Comparison of ENCODE assay signal across 17 cellular contexts in genomic region chr10:118966131-118967125, GRCh38.
A peak's percentile ranks its signal among the peaks of the same experiment; 100 is the strongest.
DNase-seq lines count a peak whose midpoint lies in the region; ATAC-seq and TF ChIP-seq lines count a peak whose summit lies in the region.
"Had no signal": no experiment of that assay in that cellular context is flagged by ENCODE, and none has a peak within 500 bp of the region (broad histone marks: within the 10 kb centered on the region; RNA-seq: fewer than 3 reads in every experiment).

No MANE protein-coding gene starts in this region.

- TF ChIP-seq CTCF in heart right ventricle (IDR thresholded peaks at IDR 0.05) (no peak), neural crest cell (conservative IDR thresholded peaks at IDR 0.05) (no peak)

- H3K36me3 ChIP-seq in heart right ventricle = no peaks in the 10 kb centered on the region
- H3K36me3 ChIP-seq: lower lobe of right lung, upper lobe of right lung had no signal

- H3K9me3 ChIP-seq in heart right ventricle = no peaks in the 10 kb centered on the region
- H3K9me3 ChIP-seq: lower lobe of right lung, upper lobe of right lung had no signal

- no peaks in the 10 kb centered on the region for H3K9me3 Mint-ChIP-seq in neural crest cell
- H3K9me3 Mint-ChIP-seq in activated T-helper 17 cell treated with anti-CD3 and anti-CD28 coated beads, Interleukin-2, amount 50 U/mL, for 72 hours = no peaks in the 10 kb centered on the region

- peaks cover 0 to 33% (median 6%) of the 10 kb centered on the region in 9 donors for H3K4me1 ChIP-seq in heart right ventricle
- H3K4me1 ChIP-seq: lower lobe of right lung, upper lobe of right lung had no signal

- H3K4me3 ChIP-seq in heart right ventricle = no peak overlapping the region
- H3K4me3 ChIP-seq: lower lobe of right lung, upper lobe of right lung had no signal

- H3K36me3 Mint-ChIP-seq in neural crest cell (ENCODE audit: low read depth) = no peaks in the 10 kb centered on the region
- no peaks in the 10 kb centered on the region for H3K36me3 Mint-ChIP-seq in activated T-helper 17 cell treated with anti-CD3 and anti-CD28 coated beads, Interleukin-2, amount 50 U/mL, for 72 hours (ENCODE audit: low read depth)
- H3K36me3 Mint-ChIP-seq: CD4-positive, CD25-positive, alpha-beta regulatory T cell had no signal

- H3K27me3 Mint-ChIP-seq in neural crest cell (ENCODE audit: low read depth) = no peaks in the 10 kb centered on the region
- peaks cover 19% of the 10 kb centered on the region for H3K27me3 Mint-ChIP-seq in activated T-helper 17 cell treated with anti-CD3 and anti-CD28 coated beads, Interleukin-2, amount 50 U/mL, for 72 hours

- H3K27ac Mint-ChIP-seq in neural crest cell (ENCODE audit: unreplicated experiment) = peak overlapping the region; percentile 27
- H3K27ac Mint-ChIP-seq in activated T-helper 17 cell treated with anti-CD3 and anti-CD28 coated beads, Interleukin-2, amount 50 U/mL, for 72 hours = no peak overlapping the region

- ATAC-seq in heart right ventricle (peak; percentile 54 to 85 (median 72)), HG03432 (IDR thresholded peaks at IDR 0.05; ENCODE audit: unreplicated experiment) (no peak), HG03097 (IDR thresholded peaks at IDR 0.05; ENCODE audit: low FRiP score, unreplicated experiment) (no peak)
- ATAC-seq in activated T-helper 17 cell treated with anti-CD3 and anti-CD28 coated beads, Interleukin-2, amount 50 U/mL, for 72 hours (replicated peaks) = no peak
- ATAC-seq: lower lobe of right lung, upper lobe of right lung had no signal

- WGBS in heart right ventricle, 2 donors = 57 to 59% methylated on average over 18 of the region's 18 CpGs

- DNase-seq in AG20443 (ENCODE audit: low spot score) = peak; percentile 39
- DNase-seq in caudate nucleus (lab: John Stamatoyannopoulos, UW) = peak in 3 of 61 donors; percentile 34 to 36 (median 34)
- DNase-seq in heart right ventricle = peak; percentile 21 to 41
- no peak for DNase-seq in neural crest cell (ENCODE audit: low read depth, low spot score)
- no peak for DNase-seq in DMS53 treated with DMSO at 0.1 percent for 48 hours (lab: John Stamatoyannopoulos, UW; ENCODE audit: unreplicated experiment)
- DNase-seq: activated CD4-positive, alpha-beta T cell treated with anti-CD3 and anti-CD28 coated beads for 48 hours; CD4-positive, CD25-positive, alpha-beta regulatory T cell; DMS79; foreskin fibroblast; lower lobe of right lung; NCI-H146; NCI-H774; stimulated activated naive CD4-positive, alpha-beta T cell; upper lobe of right lung had no signal

- no peak overlapping the region for H3K4me3 Mint-ChIP-seq in neural crest cell
- H3K4me3 Mint-ChIP-seq in activated T-helper 17 cell treated with anti-CD3 and anti-CD28 coated beads, Interleukin-2, amount 50 U/mL, for 72 hours = no peak overlapping the region
- H3K4me3 Mint-ChIP-seq: CD4-positive, CD25-positive, alpha-beta regulatory T cell had no signal

- H3K27ac ChIP-seq in caudate nucleus (ENCODE audit: low read depth, low read length) (peak overlapping the region; percentile 50), heart right ventricle (peak overlapping the region in 8 of 10 donors; percentile 31 to 74 (median 56))
- H3K27ac ChIP-seq: lower lobe of right lung, upper lobe of right lung had no signal

- H3K27me3 ChIP-seq in heart right ventricle = no peaks in the 10 kb centered on the region
- H3K27me3 ChIP-seq: upper lobe of right lung had no signal

- intact Hi-C loops in heart right ventricle (cut with DNase I) = loop anchor here in 2 of 10 donors (5.0 kb wide), 2 partner anchors 56 to 61 kb away; partner anchors contain the start of gene NANOS1 (in 1 of the 2)

- peaks cover 11% of the 10 kb centered on the region for H3K4me1 Mint-ChIP-seq in neural crest cell
- H3K4me1 Mint-ChIP-seq in activated T-helper 17 cell treated with anti-CD3 and anti-CD28 coated beads, Interleukin-2, amount 50 U/mL, for 72 hours = no peaks in the 10 kb centered on the region
- H3K4me1 Mint-ChIP-seq: CD4-positive, CD25-positive, alpha-beta regulatory T cell had no signal

Comparison
In these comparisons a context has a peak if more than half of its experiments do, and no peak if none do; other contexts are left out.
1. DNase-seq: peak in AG20443 (single experiment) and heart right ventricle (2 of 2); none in neural crest cell (single experiment) and DMS53 treated with DMSO at 0.1 percent for 48 hours (single experiment).
2. ATAC-seq: peak in heart right ventricle (8 of 8); none in HG03432 (single experiment), HG03097 (single experiment) and activated T-helper 17 cell treated with anti-CD3 and anti-CD28 coated beads, Interleukin-2, amount 50 U/mL, for 72 hours (single experiment).